10 cellular contexts compared by ENCODE assay signal in the genomic region with DNA sequence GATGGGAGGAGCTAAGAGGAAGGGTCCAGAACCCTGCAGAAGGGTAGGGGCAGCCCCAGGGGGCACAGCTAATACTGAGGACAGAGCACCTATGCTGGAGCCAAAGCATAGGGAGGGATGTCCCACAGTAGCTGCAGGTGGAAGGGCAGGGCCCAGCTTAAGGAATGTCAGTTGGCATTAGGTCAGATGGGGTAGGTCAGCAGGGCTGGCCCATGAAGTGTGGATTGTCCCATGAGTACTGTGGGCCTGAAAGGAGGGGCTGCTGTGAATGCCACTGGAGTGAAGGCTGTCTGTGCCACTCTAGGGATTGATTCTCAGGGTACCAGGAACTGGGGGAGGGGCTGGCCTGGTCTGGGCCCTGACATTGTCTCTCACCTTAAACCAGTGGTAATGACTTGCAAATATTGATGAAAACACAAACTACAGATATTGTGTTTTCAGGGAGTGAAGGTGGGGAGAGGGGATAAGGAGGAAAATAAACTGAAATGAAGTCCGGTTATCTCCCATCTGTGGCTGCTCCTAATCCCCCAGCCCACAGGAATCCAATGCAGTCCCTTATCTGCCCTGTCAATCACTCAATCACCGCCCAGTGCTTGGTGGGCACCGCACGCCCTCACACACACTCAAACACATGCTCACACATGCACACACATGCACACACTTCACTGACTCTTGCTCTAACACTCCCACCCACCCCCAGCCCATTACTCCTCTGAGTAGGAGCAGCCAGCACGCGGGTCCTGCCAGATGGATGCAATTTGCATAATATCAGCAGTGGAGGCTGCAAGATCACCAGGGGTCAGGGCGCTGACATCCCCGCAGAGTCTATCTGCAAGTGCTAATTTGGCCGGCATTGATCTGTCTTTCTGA. TPM values are rescaled to one million over a fixed set of nuclear protein-coding genes. Genes with fewer than 3 reads are reported as not detected.
A peak's percentile ranks its signal among the peaks of the same experiment; 100 is the strongest.
DNase-seq lines count a peak whose midpoint lies in the region; TF ChIP-seq lines count a peak whose summit lies in the region.
"Had no signal": no experiment of that assay in that cellular context is flagged by ENCODE, and none has a peak within 500 bp of the region (broad histone marks: within the 10 kb centered on the region; RNA-seq: fewer than 3 reads in every experiment).

No MANE protein-coding gene starts in this region.

- H3K9me3 ChIP-seq in cardiac muscle cell (ENCODE audit: low read depth) (no peaks in the 10 kb centered on the region), vagina (no peaks in the 10 kb centered on the region), ovary (no peaks in the 10 kb centered on the region)
- H3K9me3 ChIP-seq: neutrophil had no signal

- H3K27me3 ChIP-seq in cardiac muscle cell = no peaks in the 10 kb centered on the region
- H3K27me3 ChIP-seq in vagina = no peaks in the 10 kb centered on the region
- no peaks in the 10 kb centered on the region for H3K27me3 ChIP-seq in ovary
- H3K27me3 ChIP-seq: neutrophil had no signal

- no peaks in the 10 kb centered on the region for H3K27me3 Mint-ChIP-seq in activated naive CD4-positive, alpha-beta T cell treated with anti-CD3 and anti-CD28 coated beads, Interleukin-2, amount 10 ng/mL, durations not matched to agents 7 days and 5 days
- H3K27me3 Mint-ChIP-seq in osteocyte (ENCODE audit: unreplicated experiment) (no peaks in the 10 kb centered on the region), mesothelial cell of epicardium (ENCODE audit: low read depth) (peaks cover 2% of the 10 kb centered on the region)
- H3K27me3 Mint-ChIP-seq: activated B cell treated with CpG ODN at 0.5 μM for 24 hours had no signal

- no peak overlapping the region for H3K4me3 Mint-ChIP-seq in activated naive CD4-positive, alpha-beta T cell treated with anti-CD3 and anti-CD28 coated beads, Interleukin-2, amount 10 ng/mL, durations not matched to agents 7 days and 5 days
- no peak overlapping the region for H3K4me3 Mint-ChIP-seq in osteocyte (ENCODE audit: unreplicated experiment)
- H3K4me3 Mint-ChIP-seq in mesothelial cell of epicardium = no peak overlapping the region
- H3K4me3 Mint-ChIP-seq: activated B cell treated with CpG ODN at 0.5 μM for 24 hours had no signal

- no peaks in the 10 kb centered on the region for H3K36me3 Mint-ChIP-seq in activated naive CD4-positive, alpha-beta T cell treated with anti-CD3 and anti-CD28 coated beads, Interleukin-2, amount 10 ng/mL, durations not matched to agents 7 days and 5 days
- H3K36me3 Mint-ChIP-seq in osteocyte (ENCODE audit: unreplicated experiment) (peaks cover 11% of the 10 kb centered on the region), mesothelial cell of epicardium (peaks cover 8% of the 10 kb centered on the region)

- 81 to 89% (median 87%) methylated on average over 9 of the region's 9 CpGs for WGBS in ovary, 3 donors

- no peak for TF ChIP-seq CTCF in cardiac muscle cell (IDR thresholded peaks at IDR 0.05; ENCODE audit: low read depth, low read length)
- TF ChIP-seq CTCF in osteocyte (IDR thresholded peaks at IDR 0.05) = no peak
- no peak for TF ChIP-seq CTCF in vagina (IDR thresholded peaks at IDR 0.05)
- no peak for TF ChIP-seq CTCF in ovary (IDR thresholded peaks at IDR 0.05)
- no peak for TF ChIP-seq CTCF in mesothelial cell of epicardium (IDR thresholded peaks at IDR 0.05; ENCODE audit: unreplicated experiment)

- no peak for TF ChIP-seq EP300 in ovary (IDR thresholded peaks at IDR 0.05)

- peaks cover 69% of the 10 kb centered on the region for H3K4me1 ChIP-seq in cardiac muscle cell (ENCODE audit: low read depth)
- H3K4me1 ChIP-seq in vagina = peaks cover 37% of the 10 kb centered on the region
- H3K4me1 ChIP-seq in ovary (ENCODE audit: insufficient read depth) = peaks cover 1% of the 10 kb centered on the region

- no peaks in the 10 kb centered on the region for H3K9me3 Mint-ChIP-seq in activated naive CD4-positive, alpha-beta T cell treated with anti-CD3 and anti-CD28 coated beads, Interleukin-2, amount 10 ng/mL, durations not matched to agents 7 days and 5 days
- H3K9me3 Mint-ChIP-seq in osteocyte (ENCODE audit: unreplicated experiment) (no peaks in the 10 kb centered on the region), mesothelial cell of epicardium (no peaks in the 10 kb centered on the region)
- H3K9me3 Mint-ChIP-seq: activated B cell treated with CpG ODN at 0.5 μM for 24 hours had no signal

- H3K4me3 ChIP-seq in cardiac muscle cell = no peak overlapping the region
- no peak overlapping the region for H3K4me3 ChIP-seq in vagina
- no peak overlapping the region for H3K4me3 ChIP-seq in ovary

- H3K4me1 Mint-ChIP-seq in activated naive CD4-positive, alpha-beta T cell treated with anti-CD3 and anti-CD28 coated beads, Interleukin-2, amount 10 ng/mL, durations not matched to agents 7 days and 5 days = peaks cover 7% of the 10 kb centered on the region
- H3K4me1 Mint-ChIP-seq in osteocyte (ENCODE audit: unreplicated experiment) = peaks cover 24% of the 10 kb centered on the region
- peaks cover 47% of the 10 kb centered on the region for H3K4me1 Mint-ChIP-seq in mesothelial cell of epicardium

- H3K27ac Mint-ChIP-seq in activated naive CD4-positive, alpha-beta T cell treated with anti-CD3 and anti-CD28 coated beads, Interleukin-2, amount 10 ng/mL, durations not matched to agents 7 days and 5 days = peak overlapping the region; percentile 70
- H3K27ac Mint-ChIP-seq in osteocyte (ENCODE audit: unreplicated experiment) (peak overlapping the region; percentile 79), mesothelial cell of epicardium (no peak overlapping the region)
- H3K27ac Mint-ChIP-seq: activated B cell treated with CpG ODN at 0.5 μM for 24 hours had no signal

- no peak for DNase-seq in activated naive CD4-positive, alpha-beta T cell treated with anti-CD3 and anti-CD28 coated beads, Interleukin-2, amount 10 ng/mL, durations not matched to agents 7 days and 5 days
- DNase-seq in activated naive CD4-positive, alpha-beta T cell treated with anti-CD3 and anti-CD28 coated beads, Interleukin-2, amount 50 U/mL, for 16 hours = no peak
- peak in 1 of 2 donors; percentile 43 for DNase-seq in cardiac muscle cell (ENCODE audit: low read depth in 1 of 2, low spot score in 1 of 2)
- DNase-seq in osteocyte (ENCODE audit: extremely low spot score, unreplicated experiment) = no peak
- no peak for DNase-seq in vagina (ENCODE audit: extremely low spot score in 2 of 2)
- no peak for DNase-seq in ovary
- DNase-seq in NCI-H1105 treated with DMSO at 0.1 percent for 48 hours (lab: John Stamatoyannopoulos, UW) = no peak
- no peak for DNase-seq in mesothelial cell of epicardium (ENCODE audit: low spot score in 2 of 2, unreplicated experiment in 2 of 2)
- DNase-seq: activated B cell treated with CpG ODN at 0.5 μM for 24 hours had no signal

- H3K36me3 ChIP-seq in cardiac muscle cell (no peaks in the 10 kb centered on the region), vagina (peaks cover 0 to 3% of the 10 kb centered on the region in 2 donors), ovary (no peaks in the 10 kb centered on the region)
- H3K36me3 ChIP-seq: neutrophil had no signal

- CTCF ChIA-PET in activated naive CD4-positive, alpha-beta T cell treated with anti-CD3 and anti-CD28 coated beads, Interleukin-2, amount 10 ng/mL, durations not matched to agents 7 days and 5 days (lab: Charles Lee) = interaction anchor here (1.4 to 1.9 kb wide), 2 partner anchors 7 to 23 kb away, joined by 5 to 10 read pairs; no protein-coding TSS in a partner anchor

- TF ChIP-seq POLR2A in vagina (IDR thresholded peaks at IDR 0.05) (no peak), ovary (IDR thresholded peaks at IDR 0.05) (no peak)

- intact Hi-C loops in vagina (cut with DNase I) (no loop called here), ovary (cut with DNase I) (no loop called here)

- H3K27ac ChIP-seq in cardiac muscle cell (peak overlapping the region; percentile 85), vagina (peak overlapping the region; percentile 86), ovary (no peak overlapping the region)
- H3K27ac ChIP-seq: neutrophil had no signal

RNA-seq across cellular contexts. Expression of a gene that starts 27.8 kb away (rescaled TPM):
- total RNA-seq in cardiac muscle cell (49.5 and 93.3 TPM in 2 replicates), osteocyte (42.3 and 46.4 TPM in 2 replicates), vagina (52.3 TPM), ovary (10 to 100 TPM; 35.8 to 46.9 (median 43.6) TPM), mesothelial cell of epicardium (50.7 to 52.4 TPM (median 51.8 TPM) in 3 replicates)
- polyA plus RNA-seq in cardiac muscle cell (77.5 and 84.1 TPM in 2 replicates), ovary (10 to 100 TPM; 28.1 to 38.3 TPM)

Comparison
In these comparisons a context has a peak if more than half of its experiments do, and no peak if none do; other contexts are left out.
1. H3K27ac ChIP-seq: peak in cardiac muscle cell (single experiment) and vagina (single experiment); none in ovary (0 of 2).